ENCODE assay signal across 29 cellular contexts in the genomic region with DNA sequence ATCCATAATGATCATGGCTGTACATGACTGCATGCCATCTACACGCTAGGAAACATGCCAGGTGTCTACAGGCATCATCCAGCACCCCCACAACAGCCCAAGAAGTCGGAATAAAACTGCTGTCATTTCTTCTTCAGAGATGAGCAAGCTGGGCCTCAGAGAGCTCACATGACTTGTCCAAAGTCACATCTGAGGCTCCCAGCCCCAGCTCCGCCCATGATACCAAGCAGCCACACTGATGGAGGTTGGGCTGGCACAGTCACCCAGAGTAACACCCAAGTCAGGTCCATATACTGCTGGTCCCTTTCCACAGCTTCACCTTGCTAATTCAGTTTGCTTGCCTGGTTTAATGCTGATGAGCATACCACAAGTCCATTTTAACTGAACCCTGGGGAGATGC.
"Had no signal": no experiment of that assay in that cellular context is flagged by ENCODE, and none has a peak within 500 bp of the region (broad histone marks: within the 10 kb centered on the region; RNA-seq: fewer than 3 reads in every experiment).

No MANE protein-coding gene starts in this region.

- ATAC-seq: activated CD4-positive, CD25-positive, alpha-beta regulatory T cell treated with anti-CD3 and anti-CD28 coated beads, Interleukin-2, amount 50 U/mL, for 24 hours; activated naive CD4-positive, alpha-beta T cell treated with anti-CD3 and anti-CD28 coated beads, Interleukin-2, amount 50 U/mL, for 72 hours; activated naive CD8-positive, alpha-beta T cell treated with anti-CD3 and anti-CD28 coated beads, Interleukin-2, amount 50 U/mL, for 24 hours; body of pancreas; SK-N-SH treated with all-trans-retinoic acid at 6 μM for 48 hours had no signal

- H3K27ac Mint-ChIP-seq: activated CD4-positive, alpha-beta T cell treated with anti-CD3 and anti-CD28 coated beads, Interleukin-2, amount 10 ng/mL, durations not matched to agents 24 days and 14 days; activated naive CD4-positive, alpha-beta T cell treated with anti-CD3 and anti-CD28 coated beads, Interleukin-2, amount 50 U/mL, for 72 hours; activated naive CD8-positive, alpha-beta T cell treated with anti-CD3 and anti-CD28 coated beads, Interleukin-2, amount 50 U/mL, for 24 hours; activated T-helper 1 cell treated with anti-CD3 and anti-CD28 coated beads, Interleukin-12 subunit alpha, Interleukin-12 subunit beta, Interleukin-2, Interleukin-4 antibody, amounts not matched to agents 30 ng/mL and 10 ng/mL and 1 ng/mL, durations not matched to agents 14 hours and 24 hours and 36 hours; T-helper 2 cell treated with Interferon-gamma antibody and Interleukin-4, amounts not matched to agents 5 μg/mL and 100 μg/mL, for 36 hours had no signal

- H3K4me3 Mint-ChIP-seq: activated CD4-positive, alpha-beta T cell treated with anti-CD3 and anti-CD28 coated beads, Interleukin-2, amount 10 ng/mL, durations not matched to agents 24 days and 14 days; activated naive CD8-positive, alpha-beta T cell treated with anti-CD3 and anti-CD28 coated beads, Interleukin-2, amount 50 U/mL, for 24 hours; activated T-helper 1 cell treated with anti-CD3 and anti-CD28 coated beads, Interleukin-12 subunit alpha, Interleukin-12 subunit beta, Interleukin-2, Interleukin-4 antibody, amounts not matched to agents 30 ng/mL and 10 ng/mL and 1 ng/mL, durations not matched to agents 14 hours and 24 hours and 36 hours; T-helper 2 cell treated with Interferon-gamma antibody and Interleukin-4, amounts not matched to agents 5 μg/mL and 100 μg/mL, for 36 hours had no signal

- H3K9me3 Mint-ChIP-seq: activated CD4-positive, alpha-beta T cell treated with anti-CD3 and anti-CD28 coated beads, Interleukin-2, amount 10 ng/mL, durations not matched to agents 24 days and 14 days; activated naive CD4-positive, alpha-beta T cell treated with anti-CD3 and anti-CD28 coated beads, Interleukin-2, amount 50 U/mL, for 72 hours; activated naive CD8-positive, alpha-beta T cell treated with anti-CD3 and anti-CD28 coated beads, Interleukin-2, amount 50 U/mL, for 24 hours; activated T-helper 1 cell treated with anti-CD3 and anti-CD28 coated beads, Interleukin-12 subunit alpha, Interleukin-12 subunit beta, Interleukin-2, Interleukin-4 antibody, amounts not matched to agents 30 ng/mL and 10 ng/mL and 1 ng/mL, durations not matched to agents 14 hours and 24 hours and 36 hours; T-helper 2 cell treated with Interferon-gamma antibody and Interleukin-4, amounts not matched to agents 5 μg/mL and 100 μg/mL, for 36 hours had no signal

- H3K4me1 Mint-ChIP-seq: activated CD4-positive, alpha-beta T cell treated with anti-CD3 and anti-CD28 coated beads, Interleukin-2, amount 10 ng/mL, durations not matched to agents 24 days and 14 days; activated naive CD8-positive, alpha-beta T cell treated with anti-CD3 and anti-CD28 coated beads, Interleukin-2, amount 50 U/mL, for 24 hours had no signal

- H3K27ac ChIP-seq: ascending aorta, body of pancreas, Peyer's patch, RWPE1, SJSA1 had no signal

- H3K27me3 ChIP-seq: ascending aorta, body of pancreas, Peyer's patch had no signal

- H3K36me3 ChIP-seq: Peyer's patch, SJSA1 had no signal

- H3K36me3 Mint-ChIP-seq: activated naive CD4-positive, alpha-beta T cell treated with anti-CD3 and anti-CD28 coated beads, Interleukin-2, amount 50 U/mL, for 72 hours had no signal

- DNase-seq: activated CD4-positive, alpha-beta T cell treated with anti-CD3 and anti-CD28 coated beads, Interleukin-2, amount 10 ng/mL, durations not matched to agents 24 days and 14 days; activated CD4-positive, alpha-beta T cell treated with anti-CD3 and anti-CD28 coated beads, Interleukin-2, amount 50 U/mL, for 48 hours; activated CD8-positive, alpha-beta memory T cell treated with anti-CD3 and anti-CD28 coated beads, Interleukin-2, amount 50 U/mL, for 4 hours; activated effector memory CD4-positive, alpha-beta T cell treated with anti-CD3 and anti-CD28 coated beads, Interleukin-2, amount 50 U/mL, for 16 hours; activated naive CD4-positive, alpha-beta T cell treated with Interleukin-2 at 50 U/mL for 16 hours; activated naive CD8-positive, alpha-beta T cell treated with anti-CD3 and anti-CD28 coated beads, Interleukin-2, amount 50 U/mL, for 24 hours; amniotic stem cell; body of pancreas; central memory CD4-positive, alpha-beta T cell; Kasumi-1; KBM-7; NCI-H1105 treated with DMSO at 0.1 percent for 48 hours; NCI-H1436 treated with DMSO at 0.1 percent for 48 hours; NCI-H187; NCI-H2081; NCI-H510A treated with DMSO at 0.1 percent for 48 hours; NCI-H69; NK-92 treated with Interleukin-12 subunit alpha and Interleukin-12 subunit beta, amount 100 ng/mL, for 24 hours; SHP77; SW 1271 had no signal

- H3K9me3 ChIP-seq: ascending aorta, body of pancreas, Peyer's patch, SJSA1 had no signal

- H3K4me3 ChIP-seq: ascending aorta, body of pancreas, Peyer's patch, SJSA1 had no signal

- H3K4me1 ChIP-seq: body of pancreas, Peyer's patch, SJSA1 had no signal
